In the genomic region with DNA sequence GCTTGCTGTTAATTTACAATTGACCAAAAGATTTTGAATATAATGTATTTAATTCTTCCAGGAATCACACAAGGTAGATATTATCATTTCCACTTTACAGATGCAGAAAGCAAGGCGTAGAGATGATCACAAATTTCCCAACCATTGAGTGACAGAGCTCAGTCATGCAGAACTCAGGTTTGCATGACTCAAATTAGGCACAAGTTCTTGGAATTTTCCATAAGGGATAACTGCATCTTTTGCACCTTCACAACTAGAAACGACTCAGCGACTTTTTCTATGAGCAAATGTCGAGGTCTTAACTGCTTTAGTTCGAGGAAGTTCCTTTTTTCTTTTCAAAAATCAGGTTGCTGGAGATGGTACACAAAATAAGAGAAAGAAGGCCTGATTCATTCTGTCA, we compare ENCODE assay signal across 2 cellular contexts.
TF ChIP-seq lines count a peak whose summit lies in the region.

No MANE protein-coding gene starts in this region.

TF ChIP-seq in H1, 55 proteins besides CTCF, POLR2A, EP300 and RAD21 (continued from another document):
- TF ChIP-seq, protein P1, sequence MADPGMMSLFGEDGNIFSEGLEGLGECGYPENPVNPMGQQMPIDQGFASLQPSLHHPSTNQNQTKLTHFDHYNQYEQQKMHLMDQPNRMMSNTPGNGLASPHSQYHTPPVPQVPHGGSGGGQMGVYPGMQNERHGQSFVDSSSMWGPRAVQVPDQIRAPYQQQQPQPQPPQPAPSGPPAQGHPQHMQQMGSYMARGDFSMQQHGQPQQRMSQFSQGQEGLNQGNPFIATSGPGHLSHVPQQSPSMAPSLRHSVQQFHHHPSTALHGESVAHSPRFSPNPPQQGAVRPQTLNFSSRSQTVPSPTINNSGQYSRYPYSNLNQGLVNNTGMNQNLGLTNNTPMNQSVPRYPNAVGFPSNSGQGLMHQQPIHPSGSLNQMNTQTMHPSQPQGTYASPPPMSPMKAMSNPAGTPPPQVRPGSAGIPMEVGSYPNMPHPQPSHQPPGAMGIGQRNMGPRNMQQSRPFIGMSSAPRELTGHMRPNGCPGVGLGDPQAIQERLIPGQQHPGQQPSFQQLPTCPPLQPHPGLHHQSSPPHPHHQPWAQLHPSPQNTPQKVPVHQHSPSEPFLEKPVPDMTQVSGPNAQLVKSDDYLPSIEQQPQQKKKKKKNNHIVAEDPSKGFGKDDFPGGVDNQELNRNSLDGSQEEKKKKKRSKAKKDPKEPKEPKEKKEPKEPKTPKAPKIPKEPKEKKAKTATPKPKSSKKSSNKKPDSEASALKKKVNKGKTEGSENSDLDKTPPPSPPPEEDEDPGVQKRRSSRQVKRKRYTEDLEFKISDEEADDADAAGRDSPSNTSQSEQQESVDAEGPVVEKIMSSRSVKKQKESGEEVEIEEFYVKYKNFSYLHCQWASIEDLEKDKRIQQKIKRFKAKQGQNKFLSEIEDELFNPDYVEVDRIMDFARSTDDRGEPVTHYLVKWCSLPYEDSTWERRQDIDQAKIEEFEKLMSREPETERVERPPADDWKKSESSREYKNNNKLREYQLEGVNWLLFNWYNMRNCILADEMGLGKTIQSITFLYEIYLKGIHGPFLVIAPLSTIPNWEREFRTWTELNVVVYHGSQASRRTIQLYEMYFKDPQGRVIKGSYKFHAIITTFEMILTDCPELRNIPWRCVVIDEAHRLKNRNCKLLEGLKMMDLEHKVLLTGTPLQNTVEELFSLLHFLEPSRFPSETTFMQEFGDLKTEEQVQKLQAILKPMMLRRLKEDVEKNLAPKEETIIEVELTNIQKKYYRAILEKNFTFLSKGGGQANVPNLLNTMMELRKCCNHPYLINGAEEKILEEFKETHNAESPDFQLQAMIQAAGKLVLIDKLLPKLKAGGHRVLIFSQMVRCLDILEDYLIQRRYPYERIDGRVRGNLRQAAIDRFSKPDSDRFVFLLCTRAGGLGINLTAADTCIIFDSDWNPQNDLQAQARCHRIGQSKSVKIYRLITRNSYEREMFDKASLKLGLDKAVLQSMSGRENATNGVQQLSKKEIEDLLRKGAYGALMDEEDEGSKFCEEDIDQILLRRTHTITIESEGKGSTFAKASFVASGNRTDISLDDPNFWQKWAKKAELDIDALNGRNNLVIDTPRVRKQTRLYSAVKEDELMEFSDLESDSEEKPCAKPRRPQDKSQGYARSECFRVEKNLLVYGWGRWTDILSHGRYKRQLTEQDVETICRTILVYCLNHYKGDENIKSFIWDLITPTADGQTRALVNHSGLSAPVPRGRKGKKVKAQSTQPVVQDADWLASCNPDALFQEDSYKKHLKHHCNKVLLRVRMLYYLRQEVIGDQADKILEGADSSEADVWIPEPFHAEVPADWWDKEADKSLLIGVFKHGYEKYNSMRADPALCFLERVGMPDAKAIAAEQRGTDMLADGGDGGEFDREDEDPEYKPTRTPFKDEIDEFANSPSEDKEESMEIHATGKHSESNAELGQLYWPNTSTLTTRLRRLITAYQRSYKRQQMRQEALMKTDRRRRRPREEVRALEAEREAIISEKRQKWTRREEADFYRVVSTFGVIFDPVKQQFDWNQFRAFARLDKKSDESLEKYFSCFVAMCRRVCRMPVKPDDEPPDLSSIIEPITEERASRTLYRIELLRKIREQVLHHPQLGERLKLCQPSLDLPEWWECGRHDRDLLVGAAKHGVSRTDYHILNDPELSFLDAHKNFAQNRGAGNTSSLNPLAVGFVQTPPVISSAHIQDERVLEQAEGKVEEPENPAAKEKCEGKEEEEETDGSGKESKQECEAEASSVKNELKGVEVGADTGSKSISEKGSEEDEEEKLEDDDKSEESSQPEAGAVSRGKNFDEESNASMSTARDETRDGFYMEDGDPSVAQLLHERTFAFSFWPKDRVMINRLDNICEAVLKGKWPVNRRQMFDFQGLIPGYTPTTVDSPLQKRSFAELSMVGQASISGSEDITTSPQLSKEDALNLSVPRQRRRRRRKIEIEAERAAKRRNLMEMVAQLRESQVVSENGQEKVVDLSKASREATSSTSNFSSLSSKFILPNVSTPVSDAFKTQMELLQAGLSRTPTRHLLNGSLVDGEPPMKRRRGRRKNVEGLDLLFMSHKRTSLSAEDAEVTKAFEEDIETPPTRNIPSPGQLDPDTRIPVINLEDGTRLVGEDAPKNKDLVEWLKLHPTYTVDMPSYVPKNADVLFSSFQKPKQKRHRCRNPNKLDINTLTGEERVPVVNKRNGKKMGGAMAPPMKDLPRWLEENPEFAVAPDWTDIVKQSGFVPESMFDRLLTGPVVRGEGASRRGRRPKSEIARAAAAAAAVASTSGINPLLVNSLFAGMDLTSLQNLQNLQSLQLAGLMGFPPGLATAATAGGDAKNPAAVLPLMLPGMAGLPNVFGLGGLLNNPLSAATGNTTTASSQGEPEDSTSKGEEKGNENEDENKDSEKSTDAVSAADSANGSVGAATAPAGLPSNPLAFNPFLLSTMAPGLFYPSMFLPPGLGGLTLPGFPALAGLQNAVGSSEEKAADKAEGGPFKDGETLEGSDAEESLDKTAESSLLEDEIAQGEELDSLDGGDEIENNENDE (IDR thresholded peaks at IDR 0.05; ENCODE audit: insufficient replicate concordance, low read length), result no peak
- TF ChIP-seq CTBP2 (IDR thresholded peaks at IDR 0.05; ENCODE audit: borderline replicate concordance, insufficient read depth, insufficient read length, low read length), result no peak
- TF ChIP-seq TAF7 (optimal IDR thresholded peaks at IDR 0.05; ENCODE audit: borderline replicate concordance, low read depth, low read length), result no peak
- no peak for TF ChIP-seq YY1 (IDR thresholded peaks at IDR 0.05; ENCODE audit: low read depth, low read length)
- no peak for TF ChIP-seq MAFK (IDR thresholded peaks at IDR 0.05; ENCODE audit: low read depth, low read length)
- no peak for TF ChIP-seq JUN (IDR thresholded peaks at IDR 0.05; ENCODE audit: low read depth, low read length)
- no peak for TF ChIP-seq SP1 (IDR thresholded peaks at IDR 0.05; ENCODE audit: low read depth, low read length)
- no peak for TF ChIP-seq POLR2AphosphoS5 (IDR thresholded peaks at IDR 0.05; ENCODE audit: low read depth, low read length)
- TF ChIP-seq CBX8 (IDR thresholded peaks at IDR 0.05; ENCODE audit: borderline replicate concordance, low read depth, low read length), result no peak
- TF ChIP-seq TBP (IDR thresholded peaks at IDR 0.05; ENCODE audit: low read depth, low read length), result no peak
- TF ChIP-seq TEAD4 (IDR thresholded peaks at IDR 0.05; ENCODE audit: low read depth, low read length), result no peak
- no peak for TF ChIP-seq GTF2F1 (IDR thresholded peaks at IDR 0.05; ENCODE audit: borderline replicate concordance, low read depth, low read length)
- no peak for TF ChIP-seq BCL11A (IDR thresholded peaks at IDR 0.05; ENCODE audit: low read depth in 2 of 2, low read length in 2 of 2)
- no peak for TF ChIP-seq NRF1 (IDR thresholded peaks at IDR 0.05; ENCODE audit: low read depth, low read length)
- TF ChIP-seq, protein P2, sequence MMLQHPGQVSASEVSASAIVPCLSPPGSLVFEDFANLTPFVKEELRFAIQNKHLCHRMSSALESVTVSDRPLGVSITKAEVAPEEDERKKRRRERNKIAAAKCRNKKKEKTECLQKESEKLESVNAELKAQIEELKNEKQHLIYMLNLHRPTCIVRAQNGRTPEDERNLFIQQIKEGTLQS (IDR thresholded peaks at IDR 0.05; ENCODE audit: insufficient read depth, low read depth, low read length), result no peak
- TF ChIP-seq SP4 (IDR thresholded peaks at IDR 0.05; ENCODE audit: low read length), result no peak
TF ChIP-seq in H1: peak in this region for 0.

TF ChIP-seq in neural cell, 6 proteins besides CTCF, POLR2A, EP300 and RAD21 (continued from another document):
- TF ChIP-seq, protein P3, sequence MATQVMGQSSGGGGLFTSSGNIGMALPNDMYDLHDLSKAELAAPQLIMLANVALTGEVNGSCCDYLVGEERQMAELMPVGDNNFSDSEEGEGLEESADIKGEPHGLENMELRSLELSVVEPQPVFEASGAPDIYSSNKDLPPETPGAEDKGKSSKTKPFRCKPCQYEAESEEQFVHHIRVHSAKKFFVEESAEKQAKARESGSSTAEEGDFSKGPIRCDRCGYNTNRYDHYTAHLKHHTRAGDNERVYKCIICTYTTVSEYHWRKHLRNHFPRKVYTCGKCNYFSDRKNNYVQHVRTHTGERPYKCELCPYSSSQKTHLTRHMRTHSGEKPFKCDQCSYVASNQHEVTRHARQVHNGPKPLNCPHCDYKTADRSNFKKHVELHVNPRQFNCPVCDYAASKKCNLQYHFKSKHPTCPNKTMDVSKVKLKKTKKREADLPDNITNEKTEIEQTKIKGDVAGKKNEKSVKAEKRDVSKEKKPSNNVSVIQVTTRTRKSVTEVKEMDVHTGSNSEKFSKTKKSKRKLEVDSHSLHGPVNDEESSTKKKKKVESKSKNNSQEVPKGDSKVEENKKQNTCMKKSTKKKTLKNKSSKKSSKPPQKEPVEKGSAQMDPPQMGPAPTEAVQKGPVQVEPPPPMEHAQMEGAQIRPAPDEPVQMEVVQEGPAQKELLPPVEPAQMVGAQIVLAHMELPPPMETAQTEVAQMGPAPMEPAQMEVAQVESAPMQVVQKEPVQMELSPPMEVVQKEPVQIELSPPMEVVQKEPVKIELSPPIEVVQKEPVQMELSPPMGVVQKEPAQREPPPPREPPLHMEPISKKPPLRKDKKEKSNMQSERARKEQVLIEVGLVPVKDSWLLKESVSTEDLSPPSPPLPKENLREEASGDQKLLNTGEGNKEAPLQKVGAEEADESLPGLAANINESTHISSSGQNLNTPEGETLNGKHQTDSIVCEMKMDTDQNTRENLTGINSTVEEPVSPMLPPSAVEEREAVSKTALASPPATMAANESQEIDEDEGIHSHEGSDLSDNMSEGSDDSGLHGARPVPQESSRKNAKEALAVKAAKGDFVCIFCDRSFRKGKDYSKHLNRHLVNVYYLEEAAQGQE (IDR thresholded peaks at IDR 0.05; ENCODE audit: borderline replicate concordance), result no peak
- TF ChIP-seq EZH2 (IDR thresholded peaks at IDR 0.05; ENCODE audit: borderline replicate concordance, insufficient read depth, low read length, poor library complexity, severe bottlenecking), result no peak
- TF ChIP-seq SMC3 (conservative IDR thresholded peaks at IDR 0.05; ENCODE audit: poor library complexity), result no peak
- TF ChIP-seq MXI1 (conservative IDR thresholded peaks at IDR 0.05; ENCODE audit: poor library complexity, severe bottlenecking), result no peak
- no peak for TF ChIP-seq POLR2AphosphoS5 (IDR thresholded peaks at IDR 0.05)
